In the genomic region with DNA sequence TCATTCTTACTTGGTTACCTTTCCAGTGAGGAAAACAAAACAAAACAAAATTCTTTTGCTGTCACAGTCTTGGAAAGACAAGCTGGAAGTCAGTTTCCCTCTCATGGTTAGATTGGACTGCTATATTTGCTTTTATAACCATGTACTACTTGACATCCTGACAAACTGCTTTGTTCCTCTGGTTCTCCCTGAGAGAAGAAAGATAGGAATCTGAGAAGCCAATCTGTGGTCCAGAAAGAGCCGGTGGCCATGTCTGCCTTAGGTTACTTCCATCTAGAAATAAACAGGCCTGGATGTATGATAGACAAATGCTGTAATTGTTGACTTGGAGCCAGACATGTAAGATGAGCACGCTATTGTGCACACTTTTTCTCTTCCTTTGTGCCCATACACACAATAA, we compare ENCODE assay signal across 16 cellular contexts.
DNase-seq lines count a peak whose midpoint lies in the region; ATAC-seq, FAIRE-seq and TF ChIP-seq lines count a peak whose summit lies in the region.
"Had no signal": no experiment of that assay in that cellular context is flagged by ENCODE, and none has a peak within 500 bp of the region (broad histone marks: within the 10 kb centered on the region; RNA-seq: fewer than 3 reads in every experiment).

No MANE protein-coding gene starts in this region.

- H3K4me1 ChIP-seq in SK-N-SH (ENCODE audit: control insufficient read depth in 1 of 2, insufficient read depth in 2 of 2, low read depth in 1 of 2, low read length in 1 of 2) = no peaks in the 10 kb centered on the region
- no peaks in the 10 kb centered on the region for H3K4me1 ChIP-seq in neuronal stem cell (ENCODE audit: control insufficient read depth in 2 of 2, insufficient read depth in 1 of 2, low read depth in 1 of 2, low read length in 2 of 2)
- no peaks in the 10 kb centered on the region for H3K4me1 ChIP-seq in upper lobe of left lung
- H3K4me1 ChIP-seq: BLaER1, HAP-1 had no signal

- H3K9ac ChIP-seq in SK-N-SH (no peak overlapping the region), neuronal stem cell (ENCODE audit: low read depth, low read length, poor library complexity) (no peak overlapping the region)
- H3K9ac ChIP-seq: BLaER1 had no signal

- no peak overlapping the region for H2BK12ac ChIP-seq in neuronal stem cell (ENCODE audit: low read length)

- H3K79me2 ChIP-seq in SK-N-SH (ENCODE audit: insufficient read depth) = no peaks in the 10 kb centered on the region

- H2BK120ac ChIP-seq in neuronal stem cell (ENCODE audit: low read depth, low read length) = no peak overlapping the region

- DNase-seq in SK-N-SH (peak; percentile 1), D721Med (ENCODE audit: insufficient read length, low spot score) (no peak), OCI-M1 (lab: John Stamatoyannopoulos, UW) (peak; percentile 9), neuronal stem cell (ENCODE audit: low spot score) (no peak), upper lobe of left lung (no peak)
- no peak for DNase-seq in NK-92 treated with Interleukin-12 subunit alpha and Interleukin-12 subunit beta, amount 100 ng/mL, for 24 hours (lab: John Stamatoyannopoulos, UW)
- DNase-seq: ACHN; AML-193; CD4-positive, alpha-beta memory T cell; DMS79 treated with DMSO at 0.1 percent for 48 hours; GF-D8 had no signal

- no peaks in the 10 kb centered on the region for H3K9me2 ChIP-seq in SK-N-SH

- H3K4me2 ChIP-seq in SK-N-SH (no peak overlapping the region), neuronal stem cell (ENCODE audit: insufficient read depth, low read length, poor library complexity, severe bottlenecking) (no peak overlapping the region)
- H3K4me2 ChIP-seq: BLaER1 had no signal

- H2BK5ac ChIP-seq in neuronal stem cell (ENCODE audit: low read length) = no peak overlapping the region

- no peaks in the 10 kb centered on the region for H4K20me1 ChIP-seq in SK-N-SH (ENCODE audit: insufficient read depth)
- H4K20me1 ChIP-seq: BLaER1 had no signal

- H3K4me3 ChIP-seq in SK-N-SH (ENCODE audit: low read depth in 2 of 2, low read length in 1 of 2) = no peak overlapping the region
- H3K4me3 ChIP-seq in neuronal stem cell (ENCODE audit: low read length in 2 of 2) = no peak overlapping the region
- no peak overlapping the region for H3K4me3 ChIP-seq in upper lobe of left lung
- H3K4me3 ChIP-seq: BLaER1, HAP-1 had no signal

- 64% methylated on average over 2 of the region's 2 CpGs for WGBS in SK-N-SH (ENCODE audit: low lambda C conversion rate)
- WGBS in neuronal stem cell (ENCODE audit: extremely low coverage in 2 of 2, insufficient read length in 2 of 2, insufficient replicate concordance in 1 of 2), 2 donors = no CpG with 5 or more reads among the region's 2 CpGs
- WGBS in upper lobe of left lung, 2 donors = 42 to 62% methylated on average over 2 of the region's 2 CpGs

- H2BK15ac ChIP-seq in neuronal stem cell (ENCODE audit: low read length) = no peak overlapping the region

- no peak for TF ChIP-seq POLR2A in upper lobe of left lung (IDR thresholded peaks at IDR 0.05)

- no peaks in the 10 kb centered on the region for H3K79me1 ChIP-seq in neuronal stem cell (ENCODE audit: low read depth, low read length)

- H3F3A ChIP-seq in SK-N-SH (replicated peaks; ENCODE audit: insufficient read depth) = no peaks in the 10 kb centered on the region

- H4K91ac ChIP-seq in neuronal stem cell (ENCODE audit: low read depth, low read length, poor library complexity) = no peak overlapping the region

- ATAC-seq in SK-N-SH treated with all-trans-retinoic acid at 6 μM for 48 hours (no peak), upper lobe of left lung (ENCODE audit: low FRiP score in 2 of 2) (no peak)

- FAIRE-seq in D721Med (lab: Jason Lieb, UNC) = peak; percentile 53
- FAIRE-seq: H1 had no signal

- H3K4ac ChIP-seq in neuronal stem cell (ENCODE audit: low read length) = no peak overlapping the region

- H3K23ac ChIP-seq in neuronal stem cell (ENCODE audit: low read depth, low read length, poor library complexity) = no peak overlapping the region

- no peak overlapping the region for H2AFZ ChIP-seq in SK-N-SH (ENCODE audit: low read depth)
- H2AFZ ChIP-seq in neuronal stem cell (ENCODE audit: low read length) = peak overlapping the region; percentile 27

- H3K36me3 ChIP-seq in SK-N-SH (replicated peaks in 1 of 2; ENCODE audit: control insufficient read depth in 1 of 2, insufficient read depth in 2 of 2, low read length in 1 of 2) (no peaks in the 10 kb centered on the region), neuronal stem cell (replicated peaks in 1 of 2; ENCODE audit: control insufficient read depth in 2 of 2, insufficient read depth in 2 of 2, low read length in 2 of 2) (no peaks in the 10 kb centered on the region), upper lobe of left lung (no peaks in the 10 kb centered on the region)
- H3K36me3 ChIP-seq: BLaER1, HAP-1 had no signal

- H3K14ac ChIP-seq in neuronal stem cell (ENCODE audit: low read length) = no peak overlapping the region

- H4K8ac ChIP-seq in neuronal stem cell (ENCODE audit: low read depth, low read length) = no peak overlapping the region

- H3K9me3 ChIP-seq in SK-N-SH = no peaks in the 10 kb centered on the region
- no peaks in the 10 kb centered on the region for H3K9me3 ChIP-seq in neuronal stem cell (replicated peaks in 1 of 2; ENCODE audit: control insufficient read depth in 2 of 2, insufficient read depth in 1 of 2, low read depth in 1 of 2, low read length in 2 of 2)
- H3K9me3 ChIP-seq in upper lobe of left lung = no peaks in the 10 kb centered on the region
- H3K9me3 ChIP-seq: BLaER1, HAP-1 had no signal

- CTCF ChIA-PET in SK-N-SH (lab: Yijun Ruan, JAX) = no interaction called here

- TF ChIP-seq CTCF in SK-N-SH (IDR thresholded peaks at IDR 0.05) = no peak
- no peak for TF ChIP-seq CTCF in D721Med (IDR thresholded peaks at IDR 0.05; ENCODE audit: insufficient read depth, missing control alignments)
- no peak for TF ChIP-seq CTCF in upper lobe of left lung (IDR thresholded peaks at IDR 0.05)

- TF ChIP-seq EP300 in SK-N-SH (IDR thresholded peaks at IDR 0.05; ENCODE audit: borderline replicate concordance in 1 of 2, low read depth in 1 of 2, low read length in 1 of 2) (no peak), upper lobe of left lung (IDR thresholded peaks at IDR 0.05) (no peak)

- TF ChIP-seq RAD21 in SK-N-SH (IDR thresholded peaks at IDR 0.05; ENCODE audit: low read length) = no peak

- no peak overlapping the region for H3K27ac ChIP-seq in SK-N-SH (ENCODE audit: low read depth in 2 of 2, low read length in 1 of 2)
- no peak overlapping the region for H3K27ac ChIP-seq in neuronal stem cell (replicated peaks; ENCODE audit: low read length)
- no peak overlapping the region for H3K27ac ChIP-seq in upper lobe of left lung
- H3K27ac ChIP-seq: BLaER1, HL-60 had no signal

- no peak overlapping the region for H2AK5ac ChIP-seq in neuronal stem cell (ENCODE audit: low read depth, low read length)

- no peak overlapping the region for H3K18ac ChIP-seq in neuronal stem cell (ENCODE audit: low read length)

- no peaks in the 10 kb centered on the region for H3K27me3 ChIP-seq in SK-N-SH (ENCODE audit: insufficient read depth)
- H3K27me3 ChIP-seq in neuronal stem cell (ENCODE audit: control insufficient read depth in 3 of 3, insufficient read depth in 3 of 3, low read depth in 1 of 3, low read length in 3 of 3) = no peaks in the 10 kb centered on the region
- H3K27me3 ChIP-seq in upper lobe of left lung = no peaks in the 10 kb centered on the region
- H3K27me3 ChIP-seq: BLaER1 had no signal

- POLR2A ChIA-PET in SK-N-SH (lab: Yijun Ruan, JAX) = no interaction called here

TF ChIP-seq in SK-N-SH, 30 proteins besides CTCF, POLR2A, EP300 and RAD21 (continues in another document):
- TF ChIP-seq MAX (IDR thresholded peaks at IDR 0.05; ENCODE audit: low read depth) (no peak), RCOR1 (IDR thresholded peaks at IDR 0.05; ENCODE audit: low read length) (no peak), IRF3 (IDR thresholded peaks at IDR 0.05; ENCODE audit: low read depth, low read length) (no peak), MXI1 (IDR thresholded peaks at IDR 0.05; ENCODE audit: low read depth, low read length) (no peak), TCF12 (IDR thresholded peaks at IDR 0.05) (no peak), GABPA (IDR thresholded peaks at IDR 0.05; ENCODE audit: low read depth) (no peak), TAF1 (IDR thresholded peaks at IDR 0.05; ENCODE audit: borderline replicate concordance, low read depth, low read length) (no peak)

TF ChIP-seq in SK-N-SH treated with all-trans-retinoic acid at 6 μM for 48 hours, 23 proteins besides CTCF, POLR2A, EP300 and RAD21:
- TF ChIP-seq, protein P1, sequence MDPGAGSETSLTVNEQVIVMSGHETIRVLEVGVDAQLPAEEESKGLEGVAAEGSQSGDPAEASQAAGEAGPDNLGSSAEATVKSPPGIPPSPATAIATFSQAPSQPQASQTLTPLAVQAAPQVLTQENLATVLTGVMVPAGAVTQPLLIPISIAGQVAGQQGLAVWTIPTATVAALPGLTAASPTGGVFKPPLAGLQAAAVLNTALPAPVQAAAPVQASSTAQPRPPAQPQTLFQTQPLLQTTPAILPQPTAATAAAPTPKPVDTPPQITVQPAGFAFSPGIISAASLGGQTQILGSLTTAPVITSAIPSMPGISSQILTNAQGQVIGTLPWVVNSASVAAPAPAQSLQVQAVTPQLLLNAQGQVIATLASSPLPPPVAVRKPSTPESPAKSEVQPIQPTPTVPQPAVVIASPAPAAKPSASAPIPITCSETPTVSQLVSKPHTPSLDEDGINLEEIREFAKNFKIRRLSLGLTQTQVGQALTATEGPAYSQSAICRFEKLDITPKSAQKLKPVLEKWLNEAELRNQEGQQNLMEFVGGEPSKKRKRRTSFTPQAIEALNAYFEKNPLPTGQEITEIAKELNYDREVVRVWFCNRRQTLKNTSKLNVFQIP (CRISPR knock-in tag; IDR thresholded peaks at IDR 0.05; ENCODE audit: borderline replicate concordance, low read depth) = no peak

Comparison
In these comparisons a context has a peak if more than half of its experiments do, and no peak if none do; other contexts are left out.
1. DNase-seq: peak in SK-N-SH (single experiment) and OCI-M1 (single experiment); none in D721Med (single experiment), neuronal stem cell (single experiment), NK-92 treated with Interleukin-12 subunit alpha and Interleukin-12 subunit beta, amount 100 ng/mL, for 24 hours (single experiment) and upper lobe of left lung (0 of 2).